1 cellular context compared by ENCODE assay signal in the genomic region with DNA sequence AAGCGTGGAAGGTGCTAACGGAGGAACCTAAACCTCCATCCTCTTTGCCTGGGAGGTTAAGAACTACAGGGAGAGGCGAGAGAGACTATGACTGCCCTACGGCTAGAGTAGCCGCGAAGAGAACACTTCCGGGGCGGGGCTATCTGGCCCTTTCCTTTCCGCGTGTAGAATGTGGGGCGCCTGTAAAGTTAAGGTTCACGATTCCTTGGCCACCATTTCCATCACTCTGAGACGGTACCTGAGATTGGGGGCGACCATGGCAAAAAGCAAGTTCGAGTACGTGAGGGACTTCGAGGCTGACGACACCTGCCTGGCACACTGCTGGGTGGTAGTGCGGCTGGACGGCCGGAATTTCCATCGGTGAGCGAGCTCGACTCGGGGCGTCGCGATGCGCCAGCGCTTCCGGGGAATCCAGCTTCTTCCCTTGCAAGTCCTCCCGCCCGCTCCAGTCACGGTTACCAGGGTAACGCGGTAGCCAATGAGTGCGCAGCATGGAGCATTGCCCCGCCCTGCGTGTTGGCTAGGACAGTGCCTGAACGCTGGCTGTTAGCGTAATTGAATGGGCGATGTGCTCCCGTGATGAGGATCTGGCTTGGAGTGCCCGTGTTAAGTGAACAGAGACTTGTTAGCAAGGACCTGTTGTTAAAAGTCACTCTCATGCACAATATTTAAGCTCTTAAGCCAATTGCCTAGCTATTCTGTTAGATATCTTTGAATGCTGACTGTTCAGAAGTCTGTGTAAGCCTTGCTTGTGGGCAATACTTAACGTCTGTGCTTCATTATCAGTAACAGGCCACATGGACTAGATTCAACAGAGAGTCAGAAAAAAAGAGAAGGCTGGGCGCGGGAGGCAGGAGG.
A peak's percentile ranks its signal among the peaks of the same experiment; 100 is the strongest.
TF ChIP-seq lines count a peak whose summit lies in the region.

TSS of gene THG1L (plus strand) at position 149 of the 858 bp plus-strand sequence. CDS start at position 170, 21 bp downstream.

TF ChIP-seq in K562, 482 proteins besides CTCF, POLR2A, EP300 and RAD21 (continued from another document and continues in another):
- TF ChIP-seq CEBPZ (IDR thresholded peaks at IDR 0.05; ENCODE audit: borderline replicate concordance, low read depth, low read length) (no peak), PTTG1 (tag; IDR thresholded peaks at IDR 0.05; ENCODE audit: low read depth) (no peak), SRF (CRISPR knock-in tag; IDR thresholded peaks at IDR 0.05) (peak in 1 of 2 experiments; percentile 37; a peak in 2 of 4 replicates), ARID2 (IDR thresholded peaks at IDR 0.05) (no peak), FOS (IDR thresholded peaks at IDR 0.05; ENCODE audit: extremely low read depth, insufficient read length) (peak; percentile 74), NONO (IDR thresholded peaks at IDR 0.05; ENCODE audit: low read depth in 2 of 2, low read length in 1 of 2) (no peak), HNRNPL (IDR thresholded peaks at IDR 0.05; ENCODE audit: low read depth, low read length) (no peak), HNRNPLL (IDR thresholded peaks at IDR 0.05; ENCODE audit: low read depth, low read length, poor library complexity, severe bottlenecking) (peak; percentile 70), EZH2 (IDR thresholded peaks at IDR 0.05; ENCODE audit: borderline replicate concordance, low read depth, low read length) (no peak), HNRNPH1 (optimal IDR thresholded peaks at IDR 0.05; ENCODE audit: low read depth, low read length) (no peak), BMI1 (IDR thresholded peaks at IDR 0.05; ENCODE audit: low read length) (0 out of 2 replicates have a peak, but pooled peaks have one; percentile 40), HMG20A (CRISPR knock-in tag; conservative IDR thresholded peaks at IDR 0.05) (no peak), FOXJ3 (CRISPR knock-in tag; IDR thresholded peaks at IDR 0.05) (no peak), ZNF764 (CRISPR knock-in tag; IDR thresholded peaks at IDR 0.05; ENCODE audit: low read depth) (no peak), SNIP1 (IDR thresholded peaks at IDR 0.05; ENCODE audit: low read depth) (peak; percentile 78), C11orf30 (IDR thresholded peaks at IDR 0.05; ENCODE audit: low read depth) (peak; percentile 85), ZNF592 (IDR thresholded peaks at IDR 0.05) (0 out of 2 replicates have a peak, but pooled peaks have one; percentile 36), SMARCC2 (IDR thresholded peaks at IDR 0.05; ENCODE audit: low read depth) (no peak), HDAC8 (tag; IDR thresholded peaks at IDR 0.05) (no peak), CHD4 (IDR thresholded peaks at IDR 0.05; ENCODE audit: insufficient read depth, insufficient replicate concordance, low read depth, low read length, poor library complexity, severe bottlenecking) (no peak), THAP12 (CRISPR knock-in tag; IDR thresholded peaks at IDR 0.05) (peak; percentile 39; the same call in 1 of the 2 replicates), JUN (IDR thresholded peaks at IDR 0.05; ENCODE audit: borderline replicate concordance, low read depth, low read length) (no peak), JUN (CRISPR knock-in tag; IDR thresholded peaks at IDR 0.05; ENCODE audit: borderline replicate concordance) (no peak)
- TF ChIP-seq, protein P1, sequence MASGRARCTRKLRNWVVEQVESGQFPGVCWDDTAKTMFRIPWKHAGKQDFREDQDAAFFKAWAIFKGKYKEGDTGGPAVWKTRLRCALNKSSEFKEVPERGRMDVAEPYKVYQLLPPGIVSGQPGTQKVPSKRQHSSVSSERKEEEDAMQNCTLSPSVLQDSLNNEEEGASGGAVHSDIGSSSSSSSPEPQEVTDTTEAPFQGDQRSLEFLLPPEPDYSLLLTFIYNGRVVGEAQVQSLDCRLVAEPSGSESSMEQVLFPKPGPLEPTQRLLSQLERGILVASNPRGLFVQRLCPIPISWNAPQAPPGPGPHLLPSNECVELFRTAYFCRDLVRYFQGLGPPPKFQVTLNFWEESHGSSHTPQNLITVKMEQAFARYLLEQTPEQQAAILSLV (tag; IDR thresholded peaks at IDR 0.05), result no peak
- TF ChIP-seq, protein P2, sequence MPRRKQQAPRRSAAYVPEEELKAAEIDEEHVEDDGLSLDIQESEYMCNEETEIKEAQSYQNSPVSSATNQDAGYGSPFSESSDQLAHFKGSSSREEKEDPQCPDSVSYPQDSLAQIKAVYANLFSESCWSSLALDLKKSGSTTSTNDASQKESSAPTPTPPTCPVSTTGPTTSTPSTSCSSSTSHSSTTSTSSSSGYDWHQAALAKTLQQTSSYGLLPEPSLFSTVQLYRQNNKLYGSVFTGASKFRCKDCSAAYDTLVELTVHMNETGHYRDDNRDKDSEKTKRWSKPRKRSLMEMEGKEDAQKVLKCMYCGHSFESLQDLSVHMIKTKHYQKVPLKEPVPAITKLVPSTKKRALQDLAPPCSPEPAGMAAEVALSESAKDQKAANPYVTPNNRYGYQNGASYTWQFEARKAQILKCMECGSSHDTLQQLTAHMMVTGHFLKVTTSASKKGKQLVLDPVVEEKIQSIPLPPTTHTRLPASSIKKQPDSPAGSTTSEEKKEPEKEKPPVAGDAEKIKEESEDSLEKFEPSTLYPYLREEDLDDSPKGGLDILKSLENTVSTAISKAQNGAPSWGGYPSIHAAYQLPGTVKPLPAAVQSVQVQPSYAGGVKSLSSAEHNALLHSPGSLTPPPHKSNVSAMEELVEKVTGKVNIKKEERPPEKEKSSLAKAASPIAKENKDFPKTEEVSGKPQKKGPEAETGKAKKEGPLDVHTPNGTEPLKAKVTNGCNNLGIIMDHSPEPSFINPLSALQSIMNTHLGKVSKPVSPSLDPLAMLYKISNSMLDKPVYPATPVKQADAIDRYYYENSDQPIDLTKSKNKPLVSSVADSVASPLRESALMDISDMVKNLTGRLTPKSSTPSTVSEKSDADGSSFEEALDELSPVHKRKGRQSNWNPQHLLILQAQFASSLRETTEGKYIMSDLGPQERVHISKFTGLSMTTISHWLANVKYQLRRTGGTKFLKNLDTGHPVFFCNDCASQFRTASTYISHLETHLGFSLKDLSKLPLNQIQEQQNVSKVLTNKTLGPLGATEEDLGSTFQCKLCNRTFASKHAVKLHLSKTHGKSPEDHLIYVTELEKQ (CRISPR knock-in tag; IDR thresholded peaks at IDR 0.05), result no peak
- TF ChIP-seq, protein P3, sequence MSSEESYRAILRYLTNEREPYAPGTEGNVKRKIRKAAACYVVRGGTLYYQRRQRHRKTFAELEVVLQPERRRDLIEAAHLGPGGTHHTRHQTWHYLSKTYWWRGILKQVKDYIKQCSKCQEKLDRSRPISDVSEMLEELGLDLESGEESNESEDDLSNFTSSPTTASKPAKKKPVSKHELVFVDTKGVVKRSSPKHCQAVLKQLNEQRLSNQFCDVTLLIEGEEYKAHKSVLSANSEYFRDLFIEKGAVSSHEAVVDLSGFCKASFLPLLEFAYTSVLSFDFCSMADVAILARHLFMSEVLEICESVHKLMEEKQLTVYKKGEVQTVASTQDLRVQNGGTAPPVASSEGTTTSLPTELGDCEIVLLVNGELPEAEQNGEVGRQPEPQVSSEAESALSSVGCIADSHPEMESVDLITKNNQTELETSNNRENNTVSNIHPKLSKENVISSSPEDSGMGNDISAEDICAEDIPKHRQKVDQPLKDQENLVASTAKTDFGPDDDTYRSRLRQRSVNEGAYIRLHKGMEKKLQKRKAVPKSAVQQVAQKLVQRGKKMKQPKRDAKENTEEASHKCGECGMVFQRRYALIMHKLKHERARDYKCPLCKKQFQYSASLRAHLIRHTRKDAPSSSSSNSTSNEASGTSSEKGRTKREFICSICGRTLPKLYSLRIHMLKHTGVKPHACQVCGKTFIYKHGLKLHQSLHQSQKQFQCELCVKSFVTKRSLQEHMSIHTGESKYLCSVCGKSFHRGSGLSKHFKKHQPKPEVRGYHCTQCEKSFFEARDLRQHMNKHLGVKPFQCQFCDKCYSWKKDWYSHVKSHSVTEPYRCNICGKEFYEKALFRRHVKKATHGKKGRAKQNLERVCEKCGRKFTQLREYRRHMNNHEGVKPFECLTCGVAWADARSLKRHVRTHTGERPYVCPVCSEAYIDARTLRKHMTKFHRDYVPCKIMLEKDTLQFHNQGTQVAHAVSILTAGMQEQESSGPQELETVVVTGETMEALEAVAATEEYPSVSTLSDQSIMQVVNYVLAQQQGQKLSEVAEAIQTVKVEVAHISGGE (CRISPR knock-in tag; IDR thresholded peaks at IDR 0.05), result peak in 1 of 3 experiments; percentile 89; a peak in 2 of 6 replicates
- TF ChIP-seq, protein P4, sequence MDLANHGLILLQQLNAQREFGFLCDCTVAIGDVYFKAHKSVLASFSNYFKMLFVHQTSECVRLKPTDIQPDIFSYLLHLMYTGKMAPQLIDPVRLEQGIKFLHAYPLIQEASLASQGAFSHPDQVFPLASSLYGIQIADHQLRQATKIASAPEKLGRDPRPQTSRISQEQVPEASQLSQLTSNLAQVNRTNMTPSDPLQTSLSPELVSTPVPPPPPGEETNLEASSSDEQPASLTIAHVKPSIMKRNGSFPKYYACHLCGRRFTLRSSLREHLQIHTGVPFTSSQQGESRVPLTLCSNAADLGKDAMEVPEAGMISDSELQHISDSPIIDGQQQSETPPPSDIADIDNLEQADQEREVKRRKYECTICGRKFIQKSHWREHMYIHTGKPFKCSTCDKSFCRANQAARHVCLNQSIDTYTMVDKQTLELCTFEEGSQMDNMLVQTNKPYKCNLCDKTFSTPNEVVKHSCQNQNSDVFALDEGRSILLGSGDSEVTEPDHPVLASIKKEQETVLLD (IDR thresholded peaks at IDR 0.05), result 0 out of 2 replicates have a peak, but pooled peaks have one; percentile 8
- TF ChIP-seq, protein P5, sequence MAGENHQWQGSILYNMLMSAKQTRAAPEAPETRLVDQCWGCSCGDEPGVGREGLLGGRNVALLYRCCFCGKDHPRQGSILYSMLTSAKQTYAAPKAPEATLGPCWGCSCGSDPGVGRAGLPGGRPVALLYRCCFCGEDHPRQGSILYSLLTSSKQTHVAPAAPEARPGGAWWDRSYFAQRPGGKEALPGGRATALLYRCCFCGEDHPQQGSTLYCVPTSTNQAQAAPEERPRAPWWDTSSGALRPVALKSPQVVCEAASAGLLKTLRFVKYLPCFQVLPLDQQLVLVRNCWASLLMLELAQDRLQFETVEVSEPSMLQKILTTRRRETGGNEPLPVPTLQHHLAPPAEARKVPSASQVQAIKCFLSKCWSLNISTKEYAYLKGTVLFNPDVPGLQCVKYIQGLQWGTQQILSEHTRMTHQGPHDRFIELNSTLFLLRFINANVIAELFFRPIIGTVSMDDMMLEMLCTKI (IDR thresholded peaks at IDR 0.05; ENCODE audit: partially characterized antibody), result no peak
